8 cellular contexts compared by ENCODE assay signal in genomic region chr14:64706119-64706465, GRCh38. TPM values are rescaled to one million over a fixed set of nuclear protein-coding genes. Genes with fewer than 3 reads are reported as not detected.
A peak's percentile ranks its signal among the peaks of the same experiment; 100 is the strongest.
DNase-seq lines count a peak whose midpoint lies in the region; ATAC-seq and TF ChIP-seq lines count a peak whose summit lies in the region.

No MANE protein-coding gene starts in this region.

- POLR2A ChIA-PET in Panc1 (lab: Charles Lee) = no interaction called here

- peaks cover 59% of the 10 kb centered on the region for H3K4me1 ChIP-seq in CD4-positive, CD25-positive, alpha-beta regulatory T cell (ENCODE audit: control insufficient read depth, insufficient read depth, low read length, poor library complexity, severe bottlenecking)
- H3K4me1 ChIP-seq in Panc1 (ENCODE audit: control insufficient read depth, insufficient read depth, low read length) = peaks cover 45% of the 10 kb centered on the region
- H3K4me1 ChIP-seq in ovary (ENCODE audit: insufficient read depth) = peaks cover 35% of the 10 kb centered on the region

- H3K9me3 ChIP-seq in CD4-positive, CD25-positive, alpha-beta regulatory T cell (ENCODE audit: control insufficient read depth in 2 of 2, low read length in 2 of 2) = no peaks in the 10 kb centered on the region
- no peaks in the 10 kb centered on the region for H3K9me3 ChIP-seq in Panc1 (ENCODE audit: control insufficient read depth, insufficient read depth, low read depth, low read length)
- no peaks in the 10 kb centered on the region for H3K9me3 ChIP-seq in ovary

- peak overlapping the region; percentile 37 for H3K4me3 ChIP-seq in CD4-positive, CD25-positive, alpha-beta regulatory T cell (ENCODE audit: low read depth, low read length)
- H3K4me3 ChIP-seq in Panc1 (ENCODE audit: low read depth in 2 of 2, low read length in 2 of 2) (peak overlapping the region; percentile 71 to 76; a peak in 3 of 4 replicates), epithelial cell of proximal tubule (ENCODE audit: low read depth, low read length) (peak overlapping the region; percentile 93), ovary (peak overlapping the region; percentile 82)

- peak overlapping the region; percentile 70 to 90 (median 85) for H3K4me3 Mint-ChIP-seq in CD4-positive, CD25-positive, alpha-beta regulatory T cell

- intact Hi-C loops in Panc1 (cut with micrococcal nuclease; ENCODE audit: unreplicated experiment) = loop anchor here (5.0 kb wide), 1 partner anchor 56 kb away; no protein-coding TSS in a partner anchor
- intact Hi-C loops in ovary (cut with DNase I) = loop anchor here in 1 of 4 donors (5.0 kb wide), 1 partner anchor 56 kb away; no protein-coding TSS in a partner anchor

- H3K27ac Mint-ChIP-seq in CD4-positive, CD25-positive, alpha-beta regulatory T cell = no peak overlapping the region

- H3K27me3 Mint-ChIP-seq in CD4-positive, CD25-positive, alpha-beta regulatory T cell = peaks cover 53% of the 10 kb centered on the region

- no peak for DNase-seq in CD4-positive, CD25-positive, alpha-beta regulatory T cell
- no peak for DNase-seq in Panc1 (ENCODE audit: low read depth, low spot score)
- DNase-seq in epithelial cell of proximal tubule (ENCODE audit: low read depth) = no peak
- no peak for DNase-seq in ovary
- no peak for DNase-seq in NCI-H226
- DNase-seq in NAMALWA (ENCODE audit: low spot score) = no peak
- DNase-seq in NCI-H1092 treated with DMSO at 0.1 percent for 48 hours (lab: John Stamatoyannopoulos, UW) = no peak

- H3K27ac ChIP-seq in CD4-positive, CD25-positive, alpha-beta regulatory T cell (ENCODE audit: insufficient read depth, low read length, poor library complexity, severe bottlenecking) = no peak overlapping the region
- H3K27ac ChIP-seq in Panc1 (ENCODE audit: low read length) = peak overlapping the region; percentile 79
- H3K27ac ChIP-seq in ovary = peak overlapping the region; percentile 61 to 93

- peaks cover 13% of the 10 kb centered on the region for H3K27me3 ChIP-seq in CD4-positive, CD25-positive, alpha-beta regulatory T cell (ENCODE audit: control insufficient read depth, insufficient read depth, low read length)
- H3K27me3 ChIP-seq in Panc1 (ENCODE audit: control insufficient read depth, insufficient read depth, low read length) = no peaks in the 10 kb centered on the region
- no peaks in the 10 kb centered on the region for H3K27me3 ChIP-seq in ovary

- no peaks in the 10 kb centered on the region for H3K36me3 ChIP-seq in CD4-positive, CD25-positive, alpha-beta regulatory T cell (ENCODE audit: control insufficient read depth, insufficient read depth, low read length)
- H3K36me3 ChIP-seq in Panc1 (ENCODE audit: control insufficient read depth, insufficient read depth, low read length) (no peaks in the 10 kb centered on the region; the same call in none of the 2 replicates), ovary (no peaks in the 10 kb centered on the region)

- in situ Hi-C loops in Panc1 (cut with HindIII; ENCODE audit: low pct_unique_long_range_greater_than_20kb, low sequenced_read_pairs) = no loop called here

- TF ChIP-seq POLR2A in ovary (IDR thresholded peaks at IDR 0.05) = no peak

- no TSS peak for BruUV-seq in Panc1 (replicated peaks; lab: Mats Ljungman, UMichigan)

- TF ChIP-seq CTCF in Panc1 (IDR thresholded peaks at IDR 0.05) = no peak
- no peak for TF ChIP-seq CTCF in epithelial cell of proximal tubule (conservative IDR thresholded peaks at IDR 0.05; ENCODE audit: low read depth, low read length)
- TF ChIP-seq CTCF in ovary (IDR thresholded peaks at IDR 0.05) = no peak

- peaks cover 18 to 57% (median 41%) of the 10 kb centered on the region in 4 donors for H3K4me1 Mint-ChIP-seq in CD4-positive, CD25-positive, alpha-beta regulatory T cell

- CTCF ChIA-PET in Panc1 (lab: Charles Lee) = interaction anchor here (0.6 kb wide), 1 partner anchor 403 kb away, joined by 3 read pairs; no protein-coding TSS in a partner anchor

- no peaks in the 10 kb centered on the region for H3K36me3 Mint-ChIP-seq in CD4-positive, CD25-positive, alpha-beta regulatory T cell

- peaks cover 0 to 5% (median 0%) of the 10 kb centered on the region in 7 donors for H3K9me3 Mint-ChIP-seq in CD4-positive, CD25-positive, alpha-beta regulatory T cell

- TF ChIP-seq EP300 in ovary (IDR thresholded peaks at IDR 0.05) = no peak

- WGBS in ovary, 3 donors = 37 to 52% (median 38%) methylated on average over 3 of the region's 3 CpGs

- no peak for ATAC-seq in CD4-positive, CD25-positive, alpha-beta regulatory T cell (ENCODE audit: low read depth in 2 of 2)
- ATAC-seq in Panc1 = no peak
- ATAC-seq in HG03342 (IDR thresholded peaks at IDR 0.05; ENCODE audit: unreplicated experiment) = no peak

RNA-seq across cellular contexts. Expression of gene PLEKHG3, which starts 1.9 kb away (rescaled TPM):
- 31.9 TPM for total RNA-seq in CD4-positive, CD25-positive, alpha-beta regulatory T cell
- polyA plus RNA-seq in CD4-positive, CD25-positive, alpha-beta regulatory T cell = 10 to 100 TPM in 1 of 4 donors, 1 to 10 TPM in 3; 2.1 to 10.5 (median 4.5) TPM
- total RNA-seq in Panc1 (2021; ENCODE audit: unreplicated experiment) (34.0 TPM), epithelial cell of proximal tubule (48.1 and 52.8 TPM in 2 replicates), ovary (10 to 100 TPM; 17.5 to 92.9 (median 78.4) TPM)
- 27.0 TPM for polyA plus RNA-seq in Panc1 (2012; ENCODE audit: insufficient read length)
- polyA plus RNA-seq in ovary = 10 to 100 TPM; 26.3 to 34.2 TPM

Comparison
In these comparisons a context has a peak if more than half of its experiments do, and no peak if none do; other contexts are left out.
1. H3K4me3 ChIP-seq: peak in every context shown above with its lines; median percentile 93 in epithelial cell of proximal tubule; 82 in ovary; 74 in Panc1; 37 in CD4-positive, CD25-positive, alpha-beta regulatory T cell.